9 cellular contexts compared by ENCODE assay signal in genomic region chr2:221203138-221203537, GRCh38.
DNase-seq lines count a peak whose midpoint lies in the region; ATAC-seq and TF ChIP-seq lines count a peak whose summit lies in the region.
"Had no signal": no experiment of that assay in that cellular context is flagged by ENCODE, and none has a peak within 500 bp of the region (broad histone marks: within the 10 kb centered on the region; RNA-seq: fewer than 3 reads in every experiment).

No MANE protein-coding gene starts in this region.

- H3K4me2 ChIP-seq in GM23248 (ENCODE audit: unreplicated experiment) (no peak overlapping the region), trophoblast cell (ENCODE audit: low read length) (no peak overlapping the region)

- no peak overlapping the region for H4K8ac ChIP-seq in trophoblast cell (ENCODE audit: low read depth, low read length)

- H4K91ac ChIP-seq in trophoblast cell (ENCODE audit: low read depth, low read length), result no peak overlapping the region

- no peaks in the 10 kb centered on the region for H3F3A ChIP-seq in GM23248 (ENCODE audit: insufficient read depth)

- no peaks in the 10 kb centered on the region for H3K9me3 ChIP-seq in left ventricle myocardium inferior (replicated peaks)
- H3K9me3 ChIP-seq in GM23248 (ENCODE audit: low read depth), result no peaks in the 10 kb centered on the region
- no peaks in the 10 kb centered on the region for H3K9me3 ChIP-seq in trophoblast cell (ENCODE audit: insufficient read depth, low read depth, low read length)

- peak; percentile 71 for ATAC-seq in GM18511 (IDR thresholded peaks at IDR 0.05; ENCODE audit: unreplicated experiment)
- peak; percentile 89 for ATAC-seq in GM19468 (IDR thresholded peaks at IDR 0.05; ENCODE audit: extremely low read depth, unreplicated experiment)
- peak; percentile 73 for ATAC-seq in HG03064 (IDR thresholded peaks at IDR 0.05; ENCODE audit: low read depth, unreplicated experiment)

- no peaks in the 10 kb centered on the region for H3K79me2 ChIP-seq in GM23248 (ENCODE audit: insufficient read depth)
- no peaks in the 10 kb centered on the region for H3K79me2 ChIP-seq in trophoblast cell (ENCODE audit: control insufficient read depth, insufficient read depth, low read length, poor library complexity)

- WGBS in GM23248 (ENCODE audit: low coverage in 1 of 2, low lambda C conversion rate in 2 of 2, missing lambda C conversion rate in 2 of 2), 2 experiments, result 64 to 71% methylated on average over 2 of the region's 2 CpGs
- no CpG with 5 or more reads among the region's 2 CpGs for WGBS in trophoblast cell (ENCODE audit: extremely low coverage, insufficient coverage, insufficient read length)

- no peak overlapping the region for H2AFZ ChIP-seq in GM23248
- H2AFZ ChIP-seq in trophoblast cell (ENCODE audit: insufficient read depth, low read length, poor library complexity), result no peak overlapping the region

- no peaks in the 10 kb centered on the region for H3K79me1 ChIP-seq in trophoblast cell (ENCODE audit: low read length)

- intact Hi-C loops in left ventricle myocardium inferior (cut with micrococcal nuclease), result no loop called here

- H3K27ac ChIP-seq in left ventricle myocardium inferior (replicated peaks), result no peak overlapping the region
- H3K27ac ChIP-seq in GM23248, result no peak overlapping the region
- H3K27ac ChIP-seq in trophoblast cell (ENCODE audit: low read depth, low read length), result no peak overlapping the region

- H3K9ac ChIP-seq in GM23248, result no peak overlapping the region
- H3K9ac ChIP-seq in trophoblast cell (ENCODE audit: low read length), result no peak overlapping the region

- no peak overlapping the region for H2BK12ac ChIP-seq in trophoblast cell (ENCODE audit: low read length)

- DNase-seq in RPMI8226 (peak; percentile 80), left ventricle myocardium inferior (no peak), GM23248 (no peak), trophoblast cell (no peak)
- DNase-seq in activated T-cell treated with anti-CD3 and anti-CD28 coated beads, Interleukin-2, amount 50 U/mL, for 1 hour, result no peak
- DNase-seq: activated CD4-positive, CD25-positive, alpha-beta regulatory T cell had no signal

- no peak overlapping the region for H2BK5ac ChIP-seq in trophoblast cell (ENCODE audit: low read depth, low read length, poor library complexity)

- H3K4me1 ChIP-seq in left ventricle myocardium inferior, result no peaks in the 10 kb centered on the region
- no peaks in the 10 kb centered on the region for H3K4me1 ChIP-seq in GM23248 (ENCODE audit: insufficient read depth)
- no peaks in the 10 kb centered on the region for H3K4me1 ChIP-seq in trophoblast cell (ENCODE audit: control insufficient read depth in 1 of 2, insufficient read depth in 2 of 2, low read length in 2 of 2)

- no peak overlapping the region for H3K4ac ChIP-seq in trophoblast cell (ENCODE audit: low read depth, low read length)

- no peak overlapping the region for H2BK120ac ChIP-seq in trophoblast cell (ENCODE audit: insufficient read depth, low read length, poor library complexity)

- H2AK5ac ChIP-seq in trophoblast cell (ENCODE audit: low read length), result no peak overlapping the region

- H3K9me2 ChIP-seq in GM23248 (ENCODE audit: insufficient read depth), result no peaks in the 10 kb centered on the region

- H3K36me3 ChIP-seq in left ventricle myocardium inferior (no peaks in the 10 kb centered on the region), GM23248 (ENCODE audit: low read depth) (no peaks in the 10 kb centered on the region), trophoblast cell (ENCODE audit: control insufficient read depth in 1 of 2, insufficient read depth in 2 of 2, low read length in 2 of 2) (no peaks in the 10 kb centered on the region)

- H3K4me3 ChIP-seq in left ventricle myocardium inferior (no peak overlapping the region), GM23248 (no peak overlapping the region), trophoblast cell (ENCODE audit: low read depth, low read length) (no peak overlapping the region)

- no peaks in the 10 kb centered on the region for H4K20me1 ChIP-seq in GM23248 (ENCODE audit: insufficient read depth)

- no peak for TF ChIP-seq CTCF in left ventricle myocardium inferior (IDR thresholded peaks at IDR 0.05; ENCODE audit: borderline replicate concordance)

- H3K27me3 ChIP-seq in left ventricle myocardium inferior (ENCODE audit: low read depth) (no peaks in the 10 kb centered on the region), GM23248 (replicated peaks; ENCODE audit: insufficient read depth) (no peaks in the 10 kb centered on the region; the same call in none of the 2 replicates), trophoblast cell (ENCODE audit: insufficient read depth, low read length) (no peaks in the 10 kb centered on the region)

- in situ Hi-C loops in GM23248 (cut with MboI), result no loop called here

- H3K14ac ChIP-seq in trophoblast cell (ENCODE audit: low read length), result no peak overlapping the region

- H3K18ac ChIP-seq in trophoblast cell (ENCODE audit: low read length), result no peak overlapping the region

- no peak overlapping the region for H3K23ac ChIP-seq in trophoblast cell (ENCODE audit: low read length)

- no peak overlapping the region for H4K12ac ChIP-seq in trophoblast cell (ENCODE audit: low read depth, low read length)
